8 cellular contexts compared by ENCODE assay signal in genomic region chr12:26870491-26871419, GRCh38. TPM values are rescaled to one million over a fixed set of nuclear protein-coding genes. Genes with fewer than 3 reads are reported as not detected.
DNase-seq lines count a peak whose midpoint lies in the region; ATAC-seq and TF ChIP-seq lines count a peak whose summit lies in the region.

No MANE protein-coding gene starts in this region.

- H3K27me3 ChIP-seq in right cardiac atrium (ENCODE audit: control insufficient read depth, insufficient read depth): no peaks in the 10 kb centered on the region

- POLR2A ChIA-PET in RWPE1 (lab: Yijun Ruan, JAX; ENCODE audit: low non-redundant PET): interaction anchor here (0.5 kb wide), 1 partner anchor 940 kb away, joined by 3 read pairs; no protein-coding TSS in a partner anchor
- POLR2A ChIA-PET in GM10248 (lab: Yijun Ruan, JAX): interaction anchor here (0.6 kb wide), 1 partner anchor 48 kb away, joined by 3 read pairs; no protein-coding TSS in a partner anchor

- intact Hi-C loops in right cardiac atrium (cut with DNase I): no loop called here

- peak; percentile 69 to 71 for ATAC-seq in right cardiac atrium
- no peak for ATAC-seq in GM21723 (IDR thresholded peaks at IDR 0.05; ENCODE audit: unreplicated experiment)

- TF ChIP-seq CTCF in RWPE1 (conservative IDR thresholded peaks at IDR 0.05; ENCODE audit: low read depth): no peak
- no peak for TF ChIP-seq CTCF in GM10248 (IDR thresholded peaks at IDR 0.05; ENCODE audit: control extremely low read depth, extremely low read depth, low read depth, missing control alignments)

- H3K4me1 ChIP-seq in right cardiac atrium (ENCODE audit: control insufficient read depth, insufficient read depth, low read length): peaks cover 4% of the 10 kb centered on the region

- H3K27ac ChIP-seq in RWPE1 (peak overlapping the region; percentile 90), right cardiac atrium (ENCODE audit: low read length) (no peak overlapping the region)

- H3K9me3 ChIP-seq in right cardiac atrium (ENCODE audit: control insufficient read depth, low read length): no peaks in the 10 kb centered on the region

- no peak overlapping the region for H3K4me3 ChIP-seq in right cardiac atrium (ENCODE audit: low read length)

- 27% methylated on average over 11 of the region's 11 CpGs for WGBS in right cardiac atrium

- DNase-seq in AG08396 (ENCODE audit: low spot score) (peak; percentile 28), HT1080 (ENCODE audit: low read depth) (peak; percentile 52), RWPE1 (ENCODE audit: low spot score) (no peak), right cardiac atrium (peak in 2 of 3 donors; percentile 30 to 57), GM10248 (ENCODE audit: extremely low spot score) (no peak)
- DNase-seq in stimulated activated CD4-positive, alpha-beta T cell treated with anti-CD3 and anti-CD28 coated beads, Interleukin-2, amount 100 ng/mL, for 48 hours: no peak
- no peak for DNase-seq in activated CD4-positive, CD25-positive, alpha-beta regulatory T cell (lab: John Stamatoyannopoulos, UW)

- CTCF ChIA-PET in RWPE1 (lab: Yijun Ruan, JAX): interaction anchor here (0.7 to 1.5 kb wide), 2 partner anchors 9 to 14 kb away, joined by 5 to 6 read pairs; no protein-coding TSS in a partner anchor
- CTCF ChIA-PET in GM10248 (lab: Yijun Ruan, JAX): interaction anchor here (1.1 to 5.8 kb wide), 9 partner anchors 8 to 139 kb away, joined by 3 to 71 read pairs (median 7); partner anchors contain the start of gene ITPR2

RNA-seq across cellular contexts. Expression of gene ITPR2, which starts 37.8 kb away (rescaled TPM):
- 4.9 and 9.3 TPM in 2 replicates for total RNA-seq in HT1080 (2014; rRNA removed; shearing (Covaris generic))
- polyA plus RNA-seq in HT1080 (2015; cell fraction: cytosol; rRNA removed): 1.2 and 2.7 TPM in 2 replicates
- polyA plus RNA-seq in HT1080 (2015; cell fraction: nucleus; rRNA removed): 8.0 TPM in 2 replicates
- total RNA-seq in right cardiac atrium: 10 to 100 TPM; 19.5 to 32.1 (median 24.6) TPM
- 4.2 TPM for polyA plus RNA-seq in right cardiac atrium

Comparison
In these comparisons a context has a peak if more than half of its experiments do, and no peak if none do; other contexts are left out.
1. DNase-seq: peak in AG08396 (single experiment), HT1080 (single experiment) and right cardiac atrium (2 of 3); none in RWPE1 (single experiment), GM10248 (single experiment), stimulated activated CD4-positive, alpha-beta T cell treated with anti-CD3 and anti-CD28 coated beads, Interleukin-2, amount 100 ng/mL, for 48 hours (0 of 2) and activated CD4-positive, CD25-positive, alpha-beta regulatory T cell (0 of 4).